In genomic region chr2:200026838-200027237, GRCh38 we compare ENCODE assay signal across 23 cellular contexts.
A peak's percentile ranks its signal among the peaks of the same experiment; 100 is the strongest.
DNase-seq lines count a peak whose midpoint lies in the region; ATAC-seq and TF ChIP-seq lines count a peak whose summit lies in the region.
"Had no signal": no experiment of that assay in that cellular context is flagged by ENCODE, and none has a peak within 500 bp of the region (broad histone marks: within the 10 kb centered on the region; RNA-seq: fewer than 3 reads in every experiment).

No MANE protein-coding gene starts in this region.

- H3K27me3 ChIP-seq in AG04450 (ENCODE audit: control insufficient read depth, insufficient read depth, low read length): no peaks in the 10 kb centered on the region
- no peaks in the 10 kb centered on the region for H3K27me3 ChIP-seq in fibroblast of lung (ENCODE audit: control insufficient read depth, insufficient read depth, low read length)
- no peaks in the 10 kb centered on the region for H3K27me3 ChIP-seq in mesenchymal stem cell (ENCODE audit: control insufficient read depth in 1 of 2, insufficient read depth in 1 of 2, low read length in 2 of 2)
- no peaks in the 10 kb centered on the region for H3K27me3 ChIP-seq in HAP-1 (ENCODE audit: low read depth)
- H3K27me3 ChIP-seq: cardiac muscle cell, neural progenitor cell, upper lobe of left lung had no signal

- H3K23ac ChIP-seq in mesenchymal stem cell (ENCODE audit: low read length in 2 of 2): no peak overlapping the region

- H3K27ac ChIP-seq in AG04450 (ENCODE audit: low read depth, low read length) (no peak overlapping the region), fibroblast of lung (ENCODE audit: insufficient read depth, low read length) (peak overlapping the region; percentile 69), mesenchymal stem cell (ENCODE audit: low read length, poor library complexity, severe bottlenecking) (no peak overlapping the region)
- H3K27ac ChIP-seq: cardiac muscle cell, neural progenitor cell, upper lobe of left lung had no signal

- H2BK5ac ChIP-seq in mesenchymal stem cell (ENCODE audit: low read depth, low read length, poor library complexity, severe bottlenecking): no peak overlapping the region

- TF ChIP-seq CTCF in AG04450 (IDR thresholded peaks at IDR 0.05; ENCODE audit: low read depth, low read length) (no peak), fibroblast of lung (conservative IDR thresholded peaks at IDR 0.05 in 1 of 2, IDR thresholded peaks at IDR 0.05 in 1 of 2; ENCODE audit: low read depth in 1 of 2, low read length in 2 of 2) (no peak)

- H3K4me2 ChIP-seq in fibroblast of lung (ENCODE audit: extremely low read depth, insufficient read depth, low read length): peak overlapping the region; percentile 40
- no peak overlapping the region for H3K4me2 ChIP-seq in mesenchymal stem cell (ENCODE audit: low read length, poor library complexity, severe bottlenecking)
- H3K4me2 ChIP-seq: neural progenitor cell had no signal

- intact Hi-C loops in head of caudate nucleus (cut with DNase I): no loop called here

- H2AK5ac ChIP-seq in mesenchymal stem cell (ENCODE audit: low read length, severe bottlenecking): no peak overlapping the region

- H3K18ac ChIP-seq in mesenchymal stem cell (ENCODE audit: low read depth in 1 of 2, low read length in 2 of 2): no peak overlapping the region

- in situ Hi-C loops in HAP-1 (cut with MboI; ENCODE audit: low sequenced_read_pairs): no loop called here

- H3K4ac ChIP-seq in mesenchymal stem cell (ENCODE audit: low read depth in 1 of 2, low read length in 2 of 2): no peak overlapping the region

- no peak overlapping the region for H4K91ac ChIP-seq in mesenchymal stem cell (ENCODE audit: low read length)

- H3K4me1 ChIP-seq in fibroblast of lung (ENCODE audit: control insufficient read depth, extremely low read depth, insufficient read depth, low read length) (no peaks in the 10 kb centered on the region), mesenchymal stem cell (ENCODE audit: control insufficient read depth, insufficient read depth, low read depth, low read length) (no peaks in the 10 kb centered on the region), HAP-1 (no peaks in the 10 kb centered on the region)
- H3K4me1 ChIP-seq: neural progenitor cell, upper lobe of left lung had no signal

- POLR2A ChIA-PET in AG04450 (lab: Yijun Ruan, JAX): interaction anchor here (1.6 kb wide), 1 partner anchor 13 kb away, joined by 6 read pairs; no protein-coding TSS in a partner anchor

- H3K9me3 ChIP-seq in AG04450 (ENCODE audit: control insufficient read depth, insufficient read depth, low read length): peaks cover 5% of the 10 kb centered on the region
- H3K9me3 ChIP-seq in fibroblast of lung (ENCODE audit: control insufficient read depth, insufficient read depth, low read depth, low read length): no peaks in the 10 kb centered on the region
- H3K9me3 ChIP-seq in mesenchymal stem cell (ENCODE audit: control insufficient read depth, low read length): no peaks in the 10 kb centered on the region
- H3K9me3 ChIP-seq in HAP-1: no peaks in the 10 kb centered on the region
- H3K9me3 ChIP-seq: upper lobe of left lung had no signal

- H3K79me1 ChIP-seq in mesenchymal stem cell (replicated peaks; ENCODE audit: low read length, poor library complexity, severe bottlenecking): no peaks in the 10 kb centered on the region

- H3K14ac ChIP-seq in mesenchymal stem cell (ENCODE audit: low read length in 2 of 2): no peak overlapping the region

- DNase-seq in AG04450 (ENCODE audit: low read depth, low spot score): peak; percentile 82
- peak; percentile 30 for DNase-seq in GM03348 (ENCODE audit: low spot score)
- DNase-seq in fibroblast of lung (ENCODE audit: low read depth in 2 of 2): peak in 1 of 2 donors; percentile 91
- peak; percentile 32 for DNase-seq in mesenchymal stem cell
- no peak for DNase-seq in middle frontal gyrus (ENCODE audit: extremely low spot score, low spot score)
- no peak for DNase-seq in HAP-1 (ENCODE audit: low spot score in 2 of 2)
- no peak for DNase-seq in head of caudate nucleus
- DNase-seq: activated CD4-positive, alpha-beta T cell treated with anti-CD3 and anti-CD28 coated beads, Interleukin-2, amount 10 ng/mL, durations not matched to agents 7 days and 5 days; activated naive CD4-positive, alpha-beta T cell treated with anti-CD3 and anti-CD28 coated beads for 36 hours; cortex of kidney; foreskin melanocyte; hypothalamus; KBM-7; MM.1S; NCI-H1436; NCI-H2107; NCI-H446; SW 1271; T1000; upper lobe of left lung had no signal

- CTCF ChIA-PET in AG04450 (lab: Charles Lee): interaction anchor here (0.6 kb wide), 1 partner anchor 104 kb away, joined by 4 read pairs; no protein-coding TSS in a partner anchor

- H3K36me3 ChIP-seq in fibroblast of lung (ENCODE audit: control insufficient read depth, insufficient read depth, low read length): no peaks in the 10 kb centered on the region
- no peaks in the 10 kb centered on the region for H3K36me3 ChIP-seq in mesenchymal stem cell (ENCODE audit: control insufficient read depth in 1 of 2, insufficient read depth in 2 of 2, low read depth in 1 of 2, low read length in 2 of 2)
- H3K36me3 ChIP-seq in HAP-1 (replicated peaks): no peaks in the 10 kb centered on the region
- H3K36me3 ChIP-seq: cardiac muscle cell, neural progenitor cell, upper lobe of left lung had no signal

- no peak overlapping the region for H2BK15ac ChIP-seq in mesenchymal stem cell (ENCODE audit: low read depth, poor library complexity, severe bottlenecking)

- H3K4me3 ChIP-seq in AG04450 (ENCODE audit: low read depth, low read length) (no peak overlapping the region), fibroblast of lung (replicated peaks in 1 of 4; ENCODE audit: control extremely low read depth in 1 of 4, insufficient read depth in 1 of 4, low read depth in 3 of 4, low read length in 4 of 4) (no peak overlapping the region), mesenchymal stem cell (ENCODE audit: insufficient read depth in 1 of 2, low read depth in 1 of 2, low read length in 2 of 2) (no peak overlapping the region), HAP-1 (no peak overlapping the region)
- H3K4me3 ChIP-seq: cardiac muscle cell, neural progenitor cell, upper lobe of left lung had no signal

- 100% methylated on average over 1 of the region's 3 CpGs for WGBS in mesenchymal stem cell

- no peak overlapping the region for H3K9ac ChIP-seq in fibroblast of lung (ENCODE audit: insufficient read depth, low read length)
- H3K9ac ChIP-seq in mesenchymal stem cell (ENCODE audit: low read length): peak overlapping the region; percentile 45
- H3K9ac ChIP-seq: neural progenitor cell had no signal

- no peak for ATAC-seq in GM18868 (IDR thresholded peaks at IDR 0.05; ENCODE audit: unreplicated experiment)

- no peak overlapping the region for H2AFZ ChIP-seq in fibroblast of lung (ENCODE audit: low read length)
- no peak overlapping the region for H2AFZ ChIP-seq in mesenchymal stem cell (ENCODE audit: low read depth, low read length)
- H2AFZ ChIP-seq: neural progenitor cell had no signal

- H4K8ac ChIP-seq in mesenchymal stem cell (ENCODE audit: low read length): no peak overlapping the region

- no peak overlapping the region for H2BK120ac ChIP-seq in mesenchymal stem cell (ENCODE audit: low read depth, low read length)

- no peaks in the 10 kb centered on the region for H3K79me2 ChIP-seq in fibroblast of lung (ENCODE audit: control insufficient read depth, insufficient read depth, low read length)

- no peak overlapping the region for H2BK12ac ChIP-seq in mesenchymal stem cell (ENCODE audit: low read length in 2 of 2)

- H4K20me1 ChIP-seq in fibroblast of lung (ENCODE audit: control insufficient read depth, extremely low read depth, insufficient read depth, low read length): no peaks in the 10 kb centered on the region

Comparison
In these comparisons a context has a peak if more than half of its experiments do, and no peak if none do; other contexts are left out.
1. DNase-seq: peak in AG04450 (single experiment), GM03348 (single experiment) and mesenchymal stem cell (single experiment); none in middle frontal gyrus (single experiment), HAP-1 (0 of 2) and head of caudate nucleus (0 of 42).